Comparison of ENCODE assay signal across 8 cellular contexts in the genomic region with DNA sequence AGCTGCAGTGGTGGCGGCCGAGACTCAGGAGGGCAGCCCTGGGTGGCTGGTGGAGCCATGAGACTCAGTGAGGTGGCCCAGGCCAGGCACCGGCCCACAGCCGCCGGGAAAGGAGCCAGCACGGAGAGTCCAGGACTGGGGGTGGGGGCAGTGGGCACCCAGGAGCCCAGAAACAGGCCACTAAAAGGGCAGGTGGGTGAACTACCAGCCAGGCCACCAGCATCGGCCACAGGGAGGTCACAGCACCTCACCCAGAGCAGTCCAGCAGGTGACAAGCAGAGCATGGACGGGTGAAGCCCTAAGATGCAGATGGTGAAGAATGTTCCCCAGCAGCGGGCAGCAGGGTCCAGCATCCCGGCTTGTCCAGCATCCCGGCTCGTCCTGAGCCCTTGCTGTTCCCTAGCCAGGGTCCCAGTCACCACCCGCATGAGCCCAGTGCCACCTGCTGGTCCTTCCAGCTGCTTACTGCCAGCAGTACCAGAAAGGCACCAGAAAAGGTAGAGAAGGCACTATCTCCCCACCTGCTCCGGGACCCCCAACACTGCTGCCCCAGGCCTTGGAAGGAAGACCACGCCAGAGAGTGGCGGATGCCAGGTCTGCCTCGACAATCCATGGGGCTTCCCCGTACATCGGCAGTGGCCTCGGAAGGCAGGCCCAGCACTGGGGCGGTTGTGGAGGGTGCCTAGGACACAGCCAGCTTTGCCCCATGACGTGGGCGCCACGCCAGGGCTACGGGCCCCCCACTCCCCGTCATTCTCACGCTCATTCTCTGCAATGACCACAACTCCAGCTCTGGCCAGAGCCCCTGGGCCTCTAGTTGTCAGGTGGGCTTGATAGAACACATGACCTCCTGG. TPM values are rescaled to one million over a fixed set of nuclear protein-coding genes. Genes with fewer than 3 reads are reported as not detected.
DNase-seq lines count a peak whose midpoint lies in the region; ATAC-seq and TF ChIP-seq lines count a peak whose summit lies in the region.

No MANE protein-coding gene starts in this region.

- no peaks in the 10 kb centered on the region for H4K20me1 ChIP-seq in SU-DHL-6 (ENCODE audit: low read depth, low read length)

- no peak for ATAC-seq in GM18505 (IDR thresholded peaks at IDR 0.05; ENCODE audit: unreplicated experiment)
- no peak for ATAC-seq in HG03108 (IDR thresholded peaks at IDR 0.05; ENCODE audit: unreplicated experiment)

- peaks cover 25% of the 10 kb centered on the region for H3K79me2 ChIP-seq in SU-DHL-6 (ENCODE audit: insufficient read depth, low read length)

- H3K9me2 ChIP-seq in SU-DHL-6 (replicated peaks; ENCODE audit: insufficient read depth, low read length), result no peaks in the 10 kb centered on the region

- H3K36me3 ChIP-seq in SU-DHL-6 (ENCODE audit: low read length), result no peaks in the 10 kb centered on the region
- H3K36me3 ChIP-seq in right atrium auricular region, result peaks cover 11% of the 10 kb centered on the region

- peaks cover 0 to 28% of the 10 kb centered on the region in 2 donors for H3K4me1 ChIP-seq in right atrium auricular region

- H3K4me2 ChIP-seq in SU-DHL-6 (ENCODE audit: low read depth, low read length, poor library complexity, severe bottlenecking), result peak overlapping the region; percentile 89

- H3K27ac ChIP-seq in SU-DHL-6 (ENCODE audit: low read depth, low read length) (peak overlapping the region; percentile 73), right atrium auricular region (no peak overlapping the region)

- peak overlapping the region; percentile 84 for H3K4me3 ChIP-seq in Jurkat, Clone E6-1 (ENCODE audit: low read length)
- H3K4me3 ChIP-seq in SU-DHL-6 (ENCODE audit: insufficient read depth, low read length, poor library complexity, severe bottlenecking) (peak overlapping the region; percentile 97), astrocyte of the cerebellum (ENCODE audit: low read depth, low read length) (peak overlapping the region; percentile 78), right atrium auricular region (peak overlapping the region in 1 of 2 donors; percentile 93), retinal pigment epithelial cell (ENCODE audit: low read length) (no peak overlapping the region)

- DNase-seq in DMS53 treated with DMSO at 0.1 percent for 48 hours (lab: John Stamatoyannopoulos, UW; ENCODE audit: unreplicated experiment), result peak; percentile 88
- DNase-seq in Jurkat, Clone E6-1 (ENCODE audit: low read depth, low spot score), result peak; percentile 47
- DNase-seq in astrocyte of the cerebellum (ENCODE audit: low read depth), result peak; percentile 40
- peak; percentile 77 for DNase-seq in right atrium auricular region (ENCODE audit: low spot score)
- DNase-seq in retinal pigment epithelial cell (ENCODE audit: low read depth), result no peak

- peak overlapping the region; percentile 99 for H3K9ac ChIP-seq in SU-DHL-6 (ENCODE audit: low read length)

- H3K27me3 ChIP-seq in SU-DHL-6 (ENCODE audit: low read length) (no peaks in the 10 kb centered on the region), right atrium auricular region (no peaks in the 10 kb centered on the region)

- no peaks in the 10 kb centered on the region for H3K9me3 ChIP-seq in SU-DHL-6 (ENCODE audit: insufficient read depth, low read length)
- H3K9me3 ChIP-seq in right atrium auricular region, result no peaks in the 10 kb centered on the region

- 0 out of 2 replicates have a peak, but pooled peaks cover 6% of the 10 kb centered on the region for H3F3A ChIP-seq in SU-DHL-6 (ENCODE audit: insufficient read depth)

- TF ChIP-seq CTCF in SU-DHL-6 (IDR thresholded peaks at IDR 0.05; ENCODE audit: insufficient read depth, low read length, poor library complexity, severe bottlenecking), result peak; percentile 66
- peak; percentile 70 for TF ChIP-seq CTCF in astrocyte of the cerebellum (IDR thresholded peaks at IDR 0.05; ENCODE audit: low read depth, low read length, missing control alignments)
- TF ChIP-seq CTCF in right atrium auricular region (IDR thresholded peaks at IDR 0.05), result peak; percentile 29 to 74
- peak; percentile 82 for TF ChIP-seq CTCF in retinal pigment epithelial cell (conservative IDR thresholded peaks at IDR 0.05; ENCODE audit: low read depth, low read length)

- TF ChIP-seq POLR2A in GM18505 (IDR thresholded peaks at IDR 0.05; ENCODE audit: borderline replicate concordance, extremely low read depth, insufficient read depth, insufficient read length), result no peak

- in situ Hi-C loops in astrocyte of the cerebellum (cut with HindIII; ENCODE audit: low sequenced_read_pairs), result no loop called here

- no peak overlapping the region for H2AFZ ChIP-seq in SU-DHL-6 (ENCODE audit: low read depth, low read length, severe bottlenecking)

RNA-seq across cellular contexts. Expression of a gene that starts 1.6 kb away (rescaled TPM):
- polyA plus RNA-seq in Jurkat, Clone E6-1 (2012; ENCODE audit: insufficient read depth, insufficient read length), result 178 TPM
- total RNA-seq in right atrium auricular region, result 10 to 100 TPM; 36.5 to 47.6 TPM

RNA-seq across cellular contexts. Expression of a gene that starts 2.0 kb away (rescaled TPM):
- polyA plus RNA-seq in Jurkat, Clone E6-1 (2012; ENCODE audit: insufficient read depth, insufficient read length), result 34.7 TPM
- total RNA-seq in right atrium auricular region, result 1 to 10 TPM; 4.7 to 4.9 TPM

RNA-seq across cellular contexts. Expression of a gene that starts 10.4 kb away (rescaled TPM):
- polyA plus RNA-seq in Jurkat, Clone E6-1 (2012; ENCODE audit: insufficient read depth, insufficient read length), result 80.4 TPM
- 1 to 10 TPM in 1 of 2 donors, under 1 TPM in 1; 0.93 to 2.6 TPM for total RNA-seq in right atrium auricular region

RNA-seq across cellular contexts. Expression of a gene that starts 16.4 kb away (rescaled TPM):
- 207 TPM for polyA plus RNA-seq in Jurkat, Clone E6-1 (2012; ENCODE audit: insufficient read depth, insufficient read length)
- 100 to 1,000 TPM; 169 to 213 TPM for total RNA-seq in right atrium auricular region

RNA-seq across cellular contexts. Expression of a gene that starts 30.5 kb away (rescaled TPM):
- 30.1 TPM for polyA plus RNA-seq in Jurkat, Clone E6-1 (2012; ENCODE audit: insufficient read depth, insufficient read length)
- 10 to 100 TPM; 21.4 to 25.3 TPM for total RNA-seq in right atrium auricular region
